In the genomic region with DNA sequence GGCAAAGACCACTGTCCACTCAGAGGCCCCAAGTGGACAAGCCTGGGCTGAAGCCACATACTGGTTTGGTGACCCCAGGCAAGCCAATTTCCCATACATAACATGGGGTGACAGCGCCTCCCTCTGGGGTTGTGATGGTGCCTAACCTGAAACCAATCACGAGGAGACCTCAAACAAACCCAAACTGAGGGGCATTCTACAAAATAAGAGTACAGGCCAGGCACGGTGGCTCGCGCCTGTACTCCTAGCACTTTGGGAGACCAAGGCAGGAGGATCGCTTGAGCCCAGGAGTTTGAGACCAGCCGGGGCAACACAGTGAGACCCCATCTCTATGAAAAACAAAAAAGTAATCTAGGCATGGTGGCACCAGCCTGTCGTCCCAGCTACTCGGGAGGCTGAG, we compare ENCODE assay signal across 18 cellular contexts. TPM values are rescaled to one million over a fixed set of nuclear protein-coding genes. Genes with fewer than 3 reads are reported as not detected.
DNase-seq lines count a peak whose midpoint lies in the region; ATAC-seq, FAIRE-seq and TF ChIP-seq lines count a peak whose summit lies in the region.
"Had no signal": no experiment of that assay in that cellular context is flagged by ENCODE, and none has a peak within 500 bp of the region (broad histone marks: within the 10 kb centered on the region; RNA-seq: fewer than 3 reads in every experiment).

No MANE protein-coding gene starts in this region.

- H3K36me3 Mint-ChIP-seq in activated B cell treated with CpG ODN at 0.5 μM for 24 hours (ENCODE audit: low read depth): peaks cover 52% of the 10 kb centered on the region

- peak overlapping the region; percentile 79 for H3K4me3 Mint-ChIP-seq in activated B cell treated with CpG ODN at 0.5 μM for 24 hours
- H3K4me3 Mint-ChIP-seq in stimulated activated naive CD8-positive, alpha-beta T cell treated with anti-CD3 and anti-CD28 coated beads, Interleukin-15, amount 100 ng/mL, for 72 hours: peak overlapping the region in 1 of 2 donors; percentile 47

- no peaks in the 10 kb centered on the region for H3K9me3 Mint-ChIP-seq in activated B cell treated with CpG ODN at 0.5 μM for 24 hours
- no peaks in the 10 kb centered on the region for H3K9me3 Mint-ChIP-seq in stimulated activated naive CD8-positive, alpha-beta T cell treated with anti-CD3 and anti-CD28 coated beads, Interleukin-15, amount 100 ng/mL, for 72 hours
- H3K9me3 Mint-ChIP-seq: activated T-cell treated with anti-CD3 and anti-CD28 coated beads, Interleukin-2, amount 50 U/mL, for 72 hours had no signal

- H3K36me3 ChIP-seq in HCT116 (ENCODE audit: control insufficient read depth in 1 of 2, insufficient read depth in 2 of 2, low read length in 2 of 2) (no peaks in the 10 kb centered on the region), HepG2 (replicated peaks in 1 of 2; ENCODE audit: control insufficient read depth in 1 of 2, insufficient read depth in 2 of 2, low read length in 2 of 2) (no peaks in the 10 kb centered on the region)
- H3K36me3 ChIP-seq: adrenal gland, sigmoid colon had no signal

- ATAC-seq in HCT116 (no peak), activated B cell treated with CpG ODN at 0.5 μM for 24 hours (ENCODE audit: low read depth) (no peak), HepG2 (no peak)
- ATAC-seq in stimulated activated naive CD8-positive, alpha-beta T cell treated with anti-CD3 and anti-CD28 coated beads, Interleukin-15, amount 100 ng/mL, for 72 hours: no peak
- ATAC-seq: activated T-cell treated with anti-CD3 and anti-CD28 coated beads, Interleukin-2, amount 50 U/mL, for 72 hours had no signal

- TF ChIP-seq POLR2A in HCT116 (IDR thresholded peaks at IDR 0.05; ENCODE audit: borderline replicate concordance, extremely low read depth, insufficient read depth, insufficient read length) (no peak), HepG2 (IDR thresholded peaks at IDR 0.05; ENCODE audit: insufficient read depth in 1 of 2, low read depth in 2 of 2, low read length in 2 of 2) (no peak)

- DNase-seq in GM10266 (ENCODE audit: extremely low spot score): no peak
- no peak for DNase-seq in HCT116 (ENCODE audit: low read depth, low spot score)
- no peak for DNase-seq in activated B cell treated with CpG ODN at 0.5 μM for 24 hours
- DNase-seq in HepG2 (ENCODE audit: low spot score): no peak
- DNase-seq in activated T-cell treated with anti-CD3 and anti-CD28 coated beads for 4 hours: no peak
- DNase-seq in GOT3 (lab: John Stamatoyannopoulos, UW): no peak
- no peak for DNase-seq in HuH-7 (ENCODE audit: low spot score)
- DNase-seq in stimulated activated naive CD8-positive, alpha-beta T cell treated with anti-CD3 and anti-CD28 coated beads, Interleukin-15, amount 100 ng/mL, for 72 hours: no peak
- DNase-seq: activated CD4-positive, alpha-beta T cell treated with anti-CD3 and anti-CD28 coated beads, Interleukin-2, amount 50 U/mL, for 48 hours; activated T-cell treated with anti-CD3 and anti-CD28 coated beads, Interleukin-2, amount 50 U/mL, for 72 hours; adrenal gland; DMS153; glutamatergic neuron; KBM-7; SHP77; sigmoid colon; stimulated activated CD4-positive, alpha-beta T cell treated with anti-CD3 and anti-CD28 coated beads, Interleukin-2, amount 100 ng/mL, for 48 hours; T1000 had no signal

- H3K27me3 Mint-ChIP-seq in activated B cell treated with CpG ODN at 0.5 μM for 24 hours: no peaks in the 10 kb centered on the region
- no peaks in the 10 kb centered on the region for H3K27me3 Mint-ChIP-seq in stimulated activated naive CD8-positive, alpha-beta T cell treated with anti-CD3 and anti-CD28 coated beads, Interleukin-15, amount 100 ng/mL, for 72 hours

- intact Hi-C loops in HCT116 (cut with micrococcal nuclease) (no loop called here), activated B cell treated with CpG ODN at 0.5 μM for 24 hours (cut with micrococcal nuclease) (loop anchor here (5.0 kb wide), 1 partner anchor 55 kb away; the partner anchor contains the start of genes CTNS and SHPK), HepG2 (cut with micrococcal nuclease; ENCODE audit: unreplicated experiment) (no loop called here)

- H3K9ac ChIP-seq in HCT116 (ENCODE audit: low read length) (no peak overlapping the region), HepG2 (ENCODE audit: insufficient read depth, low read depth, low read length) (no peak overlapping the region)

- H2AFZ ChIP-seq in HCT116 (ENCODE audit: low read depth, low read length, poor library complexity, severe bottlenecking) (no peak overlapping the region), HepG2 (ENCODE audit: low read length) (no peak overlapping the region)

- H3K79me2 ChIP-seq in HCT116 (ENCODE audit: insufficient read depth, low read length): no peaks in the 10 kb centered on the region
- no peaks in the 10 kb centered on the region for H3K79me2 ChIP-seq in HepG2 (ENCODE audit: insufficient read depth, low read length)

- TF ChIP-seq RAD21 in HCT116 (IDR thresholded peaks at IDR 0.05; ENCODE audit: low read depth) (peak; percentile 23; the same call in 1 of the 2 replicates), HepG2 (CRISPR knock-in tag; IDR thresholded peaks at IDR 0.05) (no peak)

- peak overlapping the region; percentile 84 for H3K27ac Mint-ChIP-seq in activated B cell treated with CpG ODN at 0.5 μM for 24 hours
- H3K27ac Mint-ChIP-seq in stimulated activated naive CD8-positive, alpha-beta T cell treated with anti-CD3 and anti-CD28 coated beads, Interleukin-15, amount 100 ng/mL, for 72 hours: no peak overlapping the region

- POLR2A ChIA-PET in HCT116 (lab: Charles Lee): no interaction called here
- POLR2A ChIA-PET in activated B cell treated with CpG ODN at 0.5 μM for 24 hours (lab: Charles Lee): interaction anchor here (0.7 to 3.2 kb wide), 9 partner anchors 10 to 273 kb away, joined by 4 to 23 read pairs (median 9); no protein-coding TSS in a partner anchor
- POLR2A ChIA-PET in HepG2 (lab: Yijun Ruan, JAX): no interaction called here

- no peak overlapping the region for H3K27ac ChIP-seq in HCT116 (ENCODE audit: low read depth, low read length)
- no peak overlapping the region for H3K27ac ChIP-seq in HepG2 (ENCODE audit: extremely low read length, insufficient read depth, low read length)
- H3K27ac ChIP-seq: adrenal gland, sigmoid colon had no signal

- H3K9me3 ChIP-seq in HCT116 (ENCODE audit: control insufficient read depth in 1 of 2, insufficient read depth in 1 of 2, low read depth in 1 of 2, low read length in 2 of 2) (no peaks in the 10 kb centered on the region), HepG2 (ENCODE audit: low read length) (no peaks in the 10 kb centered on the region)
- H3K9me3 ChIP-seq: adrenal gland, sigmoid colon had no signal

- TF ChIP-seq EP300 in HepG2 (IDR thresholded peaks at IDR 0.05; ENCODE audit: low read depth in 2 of 2, low read length in 2 of 2): no peak
- TF ChIP-seq EP300 in HepG2 (CRISPR knock-in tag; IDR thresholded peaks at IDR 0.05; ENCODE audit: borderline replicate concordance): no peak

- H3K4me2 ChIP-seq in HCT116 (ENCODE audit: low read length) (no peak overlapping the region), HepG2 (ENCODE audit: low read depth, low read length) (no peak overlapping the region)

- H3K27me3 ChIP-seq in HCT116 (ENCODE audit: insufficient read depth, low read length) (no peaks in the 10 kb centered on the region), HepG2 (ENCODE audit: control insufficient read depth in 1 of 2, insufficient read depth in 2 of 2, low read length in 2 of 2) (peaks cover 0 to 22% of the 10 kb centered on the region in 2 experiments; a peak in 2 of 5 replicates)

- CTCF ChIA-PET in HCT116 (lab: Charles Lee) (interaction anchor here (1.0 to 1.3 kb wide), 2 partner anchors 10 to 14 kb away, joined by 3 to 5 read pairs; no protein-coding TSS in a partner anchor), activated B cell treated with CpG ODN at 0.5 μM for 24 hours (lab: Charles Lee) (interaction anchor here (0.6 to 2.8 kb wide), 8 partner anchors 9 to 90 kb away, joined by 3 to 16 read pairs (median 4); no protein-coding TSS in a partner anchor), HepG2 (lab: Yijun Ruan, JAX; ENCODE audit: low intra/inter-chr PET ratio, low total read pairs) (no interaction called here)

- H3K4me3 ChIP-seq in HCT116 (replicated peaks in 1 of 2; ENCODE audit: low read depth in 1 of 2, low read length in 2 of 2) (no peak overlapping the region), HepG2 (replicated peaks in 1 of 3; ENCODE audit: insufficient read depth in 1 of 3, low read depth in 2 of 3, low read length in 3 of 3) (no peak overlapping the region)
- H3K4me3 ChIP-seq: adrenal gland, sigmoid colon had no signal

- no peak for FAIRE-seq in HepG2 (lab: Jason Lieb, UNC)

- H3K4me1 ChIP-seq in HCT116 (ENCODE audit: control insufficient read depth in 1 of 2, insufficient read depth in 2 of 2, low read length in 2 of 2): peaks cover 0 to 11% of the 10 kb centered on the region in 2 experiments; a peak in 2 of 4 replicates
- H3K4me1 ChIP-seq in HepG2 (ENCODE audit: insufficient read depth, low read length): peaks cover 17% of the 10 kb centered on the region

- RAD21 ChIA-PET in HCT116 (lab: Charles Lee; ENCODE audit: low non-redundant PET in 1 of 2, low total read pairs in 2 of 2, uncharacterized antibody in 2 of 2, unreplicated experiment in 2 of 2): no interaction called here

- in situ Hi-C loops in HepG2 (cut with HindIII; ENCODE audit: extremely low pct_ligation_motif_present, low pct_unique_long_range_greater_than_20kb): no loop called here

- H3K4me1 Mint-ChIP-seq in activated B cell treated with CpG ODN at 0.5 μM for 24 hours: peaks cover 75% of the 10 kb centered on the region
- H3K4me1 Mint-ChIP-seq in stimulated activated naive CD8-positive, alpha-beta T cell treated with anti-CD3 and anti-CD28 coated beads, Interleukin-15, amount 100 ng/mL, for 72 hours: peaks cover 52% of the 10 kb centered on the region

- H4K20me1 ChIP-seq in HCT116 (ENCODE audit: insufficient read depth) (no peaks in the 10 kb centered on the region), HepG2 (ENCODE audit: insufficient read depth, low read length) (no peaks in the 10 kb centered on the region)

- 71% methylated on average over 9 of the region's 9 CpGs for WGBS in HepG2 (ENCODE audit: low lambda C conversion rate)

- BruUV-seq in HCT116 (replicated peaks; lab: Mats Ljungman, UMichigan) (no TSS peak), HepG2 (replicated peaks; lab: Mats Ljungman, UMichigan) (no TSS peak)

- no peaks in the 10 kb centered on the region for H3K9me2 ChIP-seq in HCT116 (ENCODE audit: insufficient read depth)

- TF ChIP-seq CTCF in GM10266 (IDR thresholded peaks at IDR 0.05; ENCODE audit: control insufficient read depth, insufficient read depth, low read depth, missing control alignments): peak; percentile 19
- TF ChIP-seq CTCF in HCT116 (IDR thresholded peaks at IDR 0.05 in 2 of 3, conservative IDR thresholded peaks at IDR 0.05 in 1 of 3; ENCODE audit: borderline replicate concordance in 1 of 3, insufficient read depth in 1 of 3, low read depth in 2 of 3, low read length in 2 of 3): peak; percentile 9 to 36 (median 31); a peak in 3 of 6 replicates
- TF ChIP-seq CTCF in activated B cell treated with CpG ODN at 0.5 μM for 24 hours (IDR thresholded peaks at IDR 0.05): no peak
- TF ChIP-seq CTCF in HepG2 (CRISPR knock-in tag; IDR thresholded peaks at IDR 0.05): peak; percentile 42

RNA-seq across cellular contexts. Expression of gene P2RX5, which starts 3.6 kb away (rescaled TPM):
- total RNA-seq in HCT116 (2021; ENCODE audit: unreplicated experiment) (9.0 TPM), activated B cell treated with CpG ODN at 0.5 μM for 24 hours (295 and 349 TPM in 2 replicates), HepG2 (2016; rRNA removed; fragmentation: Illumina TruSeq; extraction: Trizol) (0.90 and 0.95 TPM in 2 replicates)
- 14.8 and 15.4 TPM in 2 replicates for polyA plus RNA-seq in HCT116 (2012)
- total RNA-seq in HepG2 (2016; cell fraction: cytosol; rRNA removed; fragmentation: Illumina TruSeq; extraction: Trizol; ENCODE audit: low read depth): 0.20 and 0.79 TPM in 2 replicates
- 0.64 and 0.82 TPM in 2 replicates for total RNA-seq in HepG2 (2016; cell fraction: insoluble cytoplasmic fraction; rRNA removed; fragmentation: Illumina TruSeq; extraction: Trizol)
- total RNA-seq in HepG2 (2016; cell fraction: membrane; rRNA removed; fragmentation: Illumina TruSeq; extraction: Trizol): 0.62 and 0.93 TPM in 2 replicates
- 0.53 and 1.1 TPM in 2 replicates for total RNA-seq in HepG2 (2016; cell fraction: nucleus; rRNA removed; fragmentation: Illumina TruSeq; extraction: Trizol)
- polyA plus RNA-seq in HepG2 (2011; rRNA removed): 1.0 and 1.7 TPM in 2 replicates
- 1.4 and 1.5 TPM in 2 replicates for polyA plus RNA-seq in HepG2 (2011; cell fraction: cytosol; rRNA removed)
- polyA plus RNA-seq in HepG2 (2011; cell fraction: nucleus; rRNA removed): 1.6 and 1.9 TPM in 2 replicates
- polyA plus RNA-seq in HepG2 (2012): 0.50 and 1.1 TPM in 2 replicates
- polyA plus RNA-seq in HepG2 (2016; cell fraction: cytosol; fragmentation: Illumina TruSeq; extraction: Trizol; ENCODE audit: low read depth): 0.24 and 0.38 TPM in 2 replicates
- 0.46 and 0.98 TPM in 2 replicates for polyA plus RNA-seq in HepG2 (2016; cell fraction: insoluble cytoplasmic fraction; fragmentation: Illumina TruSeq; extraction: Trizol; ENCODE audit: low read depth)
- 0.48 and 0.70 TPM in 2 replicates for polyA plus RNA-seq in HepG2 (2016; cell fraction: membrane; fragmentation: Illumina TruSeq; extraction: Trizol; ENCODE audit: low read depth)
- polyA plus RNA-seq in HepG2 (2016; cell fraction: nucleus; fragmentation: Illumina TruSeq; extraction: Trizol; ENCODE audit: insufficient read depth, low read depth): 1.5 and 1.7 TPM in 2 replicates
- 1.6 and 53.3 TPM in 2 replicates for polyA minus RNA-seq in HepG2 (2011; rRNA and poly(A)+ RNA removed; ENCODE audit: low replicate concordance)
- 0.49 and 1.2 TPM in 2 replicates for polyA minus RNA-seq in HepG2 (2011; cell fraction: cytosol; rRNA and poly(A)+ RNA removed)
- 0.87 and 1.0 TPM in 2 replicates for polyA minus RNA-seq in HepG2 (2011; cell fraction: nucleus; rRNA and poly(A)+ RNA removed)

RNA-seq across cellular contexts. Expression of gene EMC6, which starts 23.7 kb away (rescaled TPM):
- 62.4 TPM for total RNA-seq in HCT116 (2021; ENCODE audit: unreplicated experiment)
- 33.2 and 47.7 TPM in 2 replicates for polyA plus RNA-seq in HCT116 (2012)
- total RNA-seq in activated B cell treated with CpG ODN at 0.5 μM for 24 hours: 33.8 and 38.0 TPM in 2 replicates
- total RNA-seq in HepG2 (2016; rRNA removed; fragmentation: Illumina TruSeq; extraction: Trizol): 42.2 and 45.1 TPM in 2 replicates
- total RNA-seq in HepG2 (2016; cell fraction: cytosol; rRNA removed; fragmentation: Illumina TruSeq; extraction: Trizol; ENCODE audit: low read depth): 60.5 and 83.6 TPM in 2 replicates
- total RNA-seq in HepG2 (2016; cell fraction: insoluble cytoplasmic fraction; rRNA removed; fragmentation: Illumina TruSeq; extraction: Trizol): 42.9 and 47.7 TPM in 2 replicates
- 57.6 and 76.2 TPM in 2 replicates for total RNA-seq in HepG2 (2016; cell fraction: membrane; rRNA removed; fragmentation: Illumina TruSeq; extraction: Trizol)
- 22.4 and 23.6 TPM in 2 replicates for total RNA-seq in HepG2 (2016; cell fraction: nucleus; rRNA removed; fragmentation: Illumina TruSeq; extraction: Trizol)
- polyA plus RNA-seq in HepG2 (2011; rRNA removed): 47.7 and 53.7 TPM in 2 replicates
- 50.2 and 99.7 TPM in 2 replicates for polyA plus RNA-seq in HepG2 (2011; cell fraction: cytosol; rRNA removed)
- 28.3 and 28.6 TPM in 2 replicates for polyA plus RNA-seq in HepG2 (2011; cell fraction: nucleus; rRNA removed)
- polyA plus RNA-seq in HepG2 (2012): 37.0 and 41.4 TPM in 2 replicates
- 126 and 179 TPM in 2 replicates for polyA plus RNA-seq in HepG2 (2016; cell fraction: cytosol; fragmentation: Illumina TruSeq; extraction: Trizol; ENCODE audit: low read depth)
- polyA plus RNA-seq in HepG2 (2016; cell fraction: insoluble cytoplasmic fraction; fragmentation: Illumina TruSeq; extraction: Trizol; ENCODE audit: low read depth): 92.6 and 104 TPM in 2 replicates
- polyA plus RNA-seq in HepG2 (2016; cell fraction: membrane; fragmentation: Illumina TruSeq; extraction: Trizol; ENCODE audit: low read depth): 107 and 132 TPM in 2 replicates
- polyA plus RNA-seq in HepG2 (2016; cell fraction: nucleus; fragmentation: Illumina TruSeq; extraction: Trizol; ENCODE audit: insufficient read depth, low read depth): 69.7 and 73.2 TPM in 2 replicates
- 22.5 and 22.6 TPM in 2 replicates for polyA minus RNA-seq in HepG2 (2011; rRNA and poly(A)+ RNA removed; ENCODE audit: low replicate concordance)
- 17.3 and 24.3 TPM in 2 replicates for polyA minus RNA-seq in HepG2 (2011; cell fraction: cytosol; rRNA and poly(A)+ RNA removed)
- 8.5 and 13.6 TPM in 2 replicates for polyA minus RNA-seq in HepG2 (2011; cell fraction: nucleus; rRNA and poly(A)+ RNA removed)

RNA-seq across cellular contexts. Expression of gene TAX1BP3, which starts 24.0 kb away (rescaled TPM):
- total RNA-seq in HCT116 (2021; ENCODE audit: unreplicated experiment) (50.0 TPM), activated B cell treated with CpG ODN at 0.5 μM for 24 hours (15.1 and 16.4 TPM in 2 replicates), HepG2 (2016; rRNA removed; fragmentation: Illumina TruSeq; extraction: Trizol) (44.5 and 45.1 TPM in 2 replicates)
- 53.8 and 55.8 TPM in 2 replicates for polyA plus RNA-seq in HCT116 (2012)
- 20.2 and 21.9 TPM in 2 replicates for total RNA-seq in HepG2 (2016; cell fraction: cytosol; rRNA removed; fragmentation: Illumina TruSeq; extraction: Trizol; ENCODE audit: low read depth)
- total RNA-seq in HepG2 (2016; cell fraction: insoluble cytoplasmic fraction; rRNA removed; fragmentation: Illumina TruSeq; extraction: Trizol): 43.7 and 44.8 TPM in 2 replicates
- 44.2 and 51.0 TPM in 2 replicates for total RNA-seq in HepG2 (2016; cell fraction: membrane; rRNA removed; fragmentation: Illumina TruSeq; extraction: Trizol)
- 17.2 and 23.9 TPM in 2 replicates for total RNA-seq in HepG2 (2016; cell fraction: nucleus; rRNA removed; fragmentation: Illumina TruSeq; extraction: Trizol)
- polyA plus RNA-seq in HepG2 (2011; rRNA removed): 16.7 and 20.4 TPM in 2 replicates
- 27.1 and 29.0 TPM in 2 replicates for polyA plus RNA-seq in HepG2 (2011; cell fraction: cytosol; rRNA removed)
- 19.8 and 21.2 TPM in 2 replicates for polyA plus RNA-seq in HepG2 (2011; cell fraction: nucleus; rRNA removed)
- polyA plus RNA-seq in HepG2 (2012): 14.6 and 15.5 TPM in 2 replicates
- polyA plus RNA-seq in HepG2 (2016; cell fraction: cytosol; fragmentation: Illumina TruSeq; extraction: Trizol; ENCODE audit: low read depth): 23.2 and 28.8 TPM in 2 replicates
- 43.3 and 55.1 TPM in 2 replicates for polyA plus RNA-seq in HepG2 (2016; cell fraction: insoluble cytoplasmic fraction; fragmentation: Illumina TruSeq; extraction: Trizol; ENCODE audit: low read depth)
- 46.7 and 49.7 TPM in 2 replicates for polyA plus RNA-seq in HepG2 (2016; cell fraction: membrane; fragmentation: Illumina TruSeq; extraction: Trizol; ENCODE audit: low read depth)
- polyA plus RNA-seq in HepG2 (2016; cell fraction: nucleus; fragmentation: Illumina TruSeq; extraction: Trizol; ENCODE audit: insufficient read depth, low read depth): 31.7 and 35.3 TPM in 2 replicates
- polyA minus RNA-seq in HepG2 (2011; rRNA and poly(A)+ RNA removed; ENCODE audit: low replicate concordance): 23.4 and 40.0 TPM in 2 replicates
- polyA minus RNA-seq in HepG2 (2011; cell fraction: cytosol; rRNA and poly(A)+ RNA removed): 12.6 and 16.6 TPM in 2 replicates
- polyA minus RNA-seq in HepG2 (2011; cell fraction: nucleus; rRNA and poly(A)+ RNA removed): 11.7 and 13.6 TPM in 2 replicates

RNA-seq across cellular contexts. Expression of gene HASPIN, which starts 31.4 kb away (rescaled TPM):
- total RNA-seq in HCT116 (2021; ENCODE audit: unreplicated experiment) (19.6 TPM), activated B cell treated with CpG ODN at 0.5 μM for 24 hours (6.4 and 6.7 TPM in 2 replicates), HepG2 (2016; rRNA removed; fragmentation: Illumina TruSeq; extraction: Trizol) (7.8 and 8.1 TPM in 2 replicates)
- polyA plus RNA-seq in HCT116 (2012): 5.8 and 8.6 TPM in 2 replicates
- 1.3 and 1.4 TPM in 2 replicates for total RNA-seq in HepG2 (2016; cell fraction: cytosol; rRNA removed; fragmentation: Illumina TruSeq; extraction: Trizol; ENCODE audit: low read depth)
- total RNA-seq in HepG2 (2016; cell fraction: insoluble cytoplasmic fraction; rRNA removed; fragmentation: Illumina TruSeq; extraction: Trizol): 7.4 and 8.8 TPM in 2 replicates
- 4.8 TPM in 2 replicates for total RNA-seq in HepG2 (2016; cell fraction: membrane; rRNA removed; fragmentation: Illumina TruSeq; extraction: Trizol)
- 4.1 and 5.0 TPM in 2 replicates for total RNA-seq in HepG2 (2016; cell fraction: nucleus; rRNA removed; fragmentation: Illumina TruSeq; extraction: Trizol)
- polyA plus RNA-seq in HepG2 (2011; rRNA removed): 1.9 and 2.7 TPM in 2 replicates
- 1.5 and 1.9 TPM in 2 replicates for polyA plus RNA-seq in HepG2 (2011; cell fraction: cytosol; rRNA removed)
- 1.1 and 2.3 TPM in 2 replicates for polyA plus RNA-seq in HepG2 (2011; cell fraction: nucleus; rRNA removed)
- polyA plus RNA-seq in HepG2 (2012): 1.1 and 1.9 TPM in 2 replicates
- polyA plus RNA-seq in HepG2 (2016; cell fraction: cytosol; fragmentation: Illumina TruSeq; extraction: Trizol; ENCODE audit: low read depth): 0.50 and 0.65 TPM in 2 replicates
- polyA plus RNA-seq in HepG2 (2016; cell fraction: insoluble cytoplasmic fraction; fragmentation: Illumina TruSeq; extraction: Trizol; ENCODE audit: low read depth): 5.0 and 5.9 TPM in 2 replicates
- 1.5 and 1.6 TPM in 2 replicates for polyA plus RNA-seq in HepG2 (2016; cell fraction: membrane; fragmentation: Illumina TruSeq; extraction: Trizol; ENCODE audit: low read depth)
- polyA plus RNA-seq in HepG2 (2016; cell fraction: nucleus; fragmentation: Illumina TruSeq; extraction: Trizol; ENCODE audit: insufficient read depth, low read depth): 3.6 and 4.4 TPM in 2 replicates
- 5.0 and 17.7 TPM in 2 replicates for polyA minus RNA-seq in HepG2 (2011; rRNA and poly(A)+ RNA removed; ENCODE audit: low replicate concordance)
- polyA minus RNA-seq in HepG2 (2011; cell fraction: cytosol; rRNA and poly(A)+ RNA removed): 4.4 and 5.5 TPM in 2 replicates
- 3.0 and 5.7 TPM in 2 replicates for polyA minus RNA-seq in HepG2 (2011; cell fraction: nucleus; rRNA and poly(A)+ RNA removed)

RNA-seq across cellular contexts. Expression of gene CTNS, which starts 55.8 kb away (rescaled TPM):
- total RNA-seq in HCT116 (2021; ENCODE audit: unreplicated experiment) (7.9 TPM), activated B cell treated with CpG ODN at 0.5 μM for 24 hours (12.8 and 13.5 TPM in 2 replicates), HepG2 (2016; rRNA removed; fragmentation: Illumina TruSeq; extraction: Trizol) (6.5 and 13.7 TPM in 2 replicates)
- polyA plus RNA-seq in HCT116 (2012): 6.0 TPM in 2 replicates
- 1.8 and 2.6 TPM in 2 replicates for total RNA-seq in HepG2 (2016; cell fraction: cytosol; rRNA removed; fragmentation: Illumina TruSeq; extraction: Trizol; ENCODE audit: low read depth)
- total RNA-seq in HepG2 (2016; cell fraction: insoluble cytoplasmic fraction; rRNA removed; fragmentation: Illumina TruSeq; extraction: Trizol): 9.9 and 14.3 TPM in 2 replicates
- 6.1 and 6.2 TPM in 2 replicates for total RNA-seq in HepG2 (2016; cell fraction: membrane; rRNA removed; fragmentation: Illumina TruSeq; extraction: Trizol)
- total RNA-seq in HepG2 (2016; cell fraction: nucleus; rRNA removed; fragmentation: Illumina TruSeq; extraction: Trizol): 11.2 and 14.3 TPM in 2 replicates
- 9.5 and 13.0 TPM in 2 replicates for polyA plus RNA-seq in HepG2 (2011; rRNA removed)
- polyA plus RNA-seq in HepG2 (2011; cell fraction: cytosol; rRNA removed): 9.4 and 10.3 TPM in 2 replicates
- polyA plus RNA-seq in HepG2 (2011; cell fraction: nucleus; rRNA removed): 20.7 and 23.6 TPM in 2 replicates
- polyA plus RNA-seq in HepG2 (2012): 8.5 and 12.6 TPM in 2 replicates
- polyA plus RNA-seq in HepG2 (2016; cell fraction: cytosol; fragmentation: Illumina TruSeq; extraction: Trizol; ENCODE audit: low read depth): 2.0 and 2.2 TPM in 2 replicates
- polyA plus RNA-seq in HepG2 (2016; cell fraction: insoluble cytoplasmic fraction; fragmentation: Illumina TruSeq; extraction: Trizol; ENCODE audit: low read depth): 7.3 and 8.2 TPM in 2 replicates
- 4.5 and 5.9 TPM in 2 replicates for polyA plus RNA-seq in HepG2 (2016; cell fraction: membrane; fragmentation: Illumina TruSeq; extraction: Trizol; ENCODE audit: low read depth)
- polyA plus RNA-seq in HepG2 (2016; cell fraction: nucleus; fragmentation: Illumina TruSeq; extraction: Trizol; ENCODE audit: insufficient read depth, low read depth): 20.2 and 21.3 TPM in 2 replicates
- 10.3 and 11.2 TPM in 2 replicates for polyA minus RNA-seq in HepG2 (2011; rRNA and poly(A)+ RNA removed; ENCODE audit: low replicate concordance)
- 5.1 and 6.0 TPM in 2 replicates for polyA minus RNA-seq in HepG2 (2011; cell fraction: cytosol; rRNA and poly(A)+ RNA removed)
- polyA minus RNA-seq in HepG2 (2011; cell fraction: nucleus; rRNA and poly(A)+ RNA removed): 9.7 TPM in 2 replicates

Comparison
In these comparisons a context has a peak if more than half of its experiments do, and no peak if none do; other contexts are left out.
1. RNA of gene P2RX5, which starts 3.6 kb away (total RNA-seq): 295 to 349 TPM in activated B cell treated with CpG ODN at 0.5 μM for 24 hours; 9.0 TPM in HCT116 (single experiment) and 0.20 to 1.1 TPM in HepG2; every median in the first group is over 10 times any median in the second.